Comparison of ENCODE assay signal across 13 cellular contexts in genomic region chr11:3102641-3102921, GRCh38.
"Had no signal": no experiment of that assay in that cellular context is flagged by ENCODE, and none has a peak within 500 bp of the region (broad histone marks: within the 10 kb centered on the region; RNA-seq: fewer than 3 reads in every experiment).

No MANE protein-coding gene starts in this region.

- H3K27me3 ChIP-seq: esophagus squamous epithelium, gastroesophageal sphincter, thyroid gland, uterus had no signal

- H3K4me2 ChIP-seq: smooth muscle cell had no signal

- H3K4me3 ChIP-seq: esophagus squamous epithelium, gastroesophageal sphincter, smooth muscle cell, thyroid gland, uterus had no signal

- H3K9me3 ChIP-seq: esophagus squamous epithelium, gastroesophageal sphincter, thyroid gland, uterus had no signal

- H3K4me1 ChIP-seq: thyroid gland, uterus had no signal

- ATAC-seq: effector memory CD8-positive, alpha-beta T cell; gastroesophageal sphincter; naive thymus-derived CD4-positive, alpha-beta T cell had no signal

- DNase-seq: effector memory CD8-positive, alpha-beta T cell; esophagus squamous epithelium; foreskin fibroblast; kidney glomerular epithelial cell; mesendoderm; naive thymus-derived CD4-positive, alpha-beta T cell; stimulated activated CD4-positive, alpha-beta T cell treated with anti-CD3 and anti-CD28 coated beads, Interleukin-2, amount 100 ng/mL, for 48 hours; stimulated activated naive CD4-positive, alpha-beta T cell treated with Interleukin-2 at 50 U/mL for 16 hours; thyroid gland; uterus had no signal

- H3K27ac ChIP-seq: epithelial cell of prostate, esophagus squamous epithelium, gastroesophageal sphincter, thyroid gland, uterus had no signal

- H3K36me3 ChIP-seq: thyroid gland, uterus had no signal
